Comparison of ENCODE assay signal across 39 cellular contexts in genomic region chr21:21195417-21195816, GRCh38.
"Had no signal": no experiment of that assay in that cellular context is flagged by ENCODE, and none has a peak within 500 bp of the region (broad histone marks: within the 10 kb centered on the region; RNA-seq: fewer than 3 reads in every experiment).

No MANE protein-coding gene starts in this region.

- H3K4me1 ChIP-seq: body of pancreas, breast epithelium, Peyer's patch had no signal

- H3K27me3 Mint-ChIP-seq: activated B cell treated with CpG ODN at 0.5 μM for 24 hours; activated CD4-positive, alpha-beta memory T cell treated with anti-CD3 and anti-CD28 coated beads for 36 hours; activated naive CD4-positive, alpha-beta T cell treated with anti-CD3 and anti-CD28 coated beads, Interleukin-2, amount 50 U/mL, for 24 hours; activated naive CD8-positive, alpha-beta T cell treated with anti-CD3 and anti-CD28 coated beads, Interleukin-2, amount 10 ng/mL, durations not matched to agents 7 days and 5 days had no signal

- H3K27ac Mint-ChIP-seq: activated B cell treated with CpG ODN at 0.5 μM for 24 hours; activated CD4-positive, alpha-beta memory T cell treated with anti-CD3 and anti-CD28 coated beads for 36 hours; activated naive CD4-positive, alpha-beta T cell treated with anti-CD3 and anti-CD28 coated beads, Interleukin-2, amount 50 U/mL, for 24 hours; activated naive CD8-positive, alpha-beta T cell treated with anti-CD3 and anti-CD28 coated beads, Interleukin-2, amount 10 ng/mL, durations not matched to agents 7 days and 5 days had no signal

- ATAC-seq: body of pancreas, PC-3 had no signal

- H3K36me3 ChIP-seq: ascending aorta, breast epithelium, Peyer's patch, SJSA1 had no signal

- H3K9me3 ChIP-seq: ascending aorta, body of pancreas, breast epithelium, MG63, Peyer's patch, SJSA1 had no signal

- H3K4me3 Mint-ChIP-seq: activated B cell treated with CpG ODN at 0.5 μM for 24 hours; activated CD4-positive, alpha-beta memory T cell treated with anti-CD3 and anti-CD28 coated beads for 36 hours; activated naive CD4-positive, alpha-beta T cell treated with anti-CD3 and anti-CD28 coated beads, Interleukin-2, amount 50 U/mL, for 24 hours; activated naive CD8-positive, alpha-beta T cell treated with anti-CD3 and anti-CD28 coated beads, Interleukin-2, amount 10 ng/mL, durations not matched to agents 7 days and 5 days had no signal

- H3K4me3 ChIP-seq: ascending aorta, body of pancreas, breast epithelium, MG63, Peyer's patch, SJSA1 had no signal

- H3K27ac ChIP-seq: ascending aorta, body of pancreas, breast epithelium, Peyer's patch, SJSA1, VCaP had no signal

- H3K36me3 Mint-ChIP-seq: activated CD4-positive, alpha-beta memory T cell treated with anti-CD3 and anti-CD28 coated beads for 36 hours; activated naive CD4-positive, alpha-beta T cell treated with anti-CD3 and anti-CD28 coated beads, Interleukin-2, amount 50 U/mL, for 24 hours had no signal

- DNase-seq: activated B cell treated with CpG ODN at 0.5 μM for 24 hours; activated CD4-positive, alpha-beta memory T cell treated with anti-CD3 and anti-CD28 coated beads for 36 hours; activated CD4-positive, alpha-beta T cell treated with anti-CD3 and anti-CD28 coated beads for 4 hours; activated CD4-positive, alpha-beta T cell treated with anti-CD3 and anti-CD28 coated beads, Interleukin-2, amount 50 U/mL, for 1 hour; activated CD4-positive, CD25-positive, alpha-beta regulatory T cell treated with anti-CD3 and anti-CD28 coated beads, Interleukin-2, amount 50 U/mL, for 72 hours; activated CD8-positive, alpha-beta memory T cell treated with anti-CD3 and anti-CD28 coated beads, Interleukin-2, amount 50 U/mL, for 4 hours; activated gamma-delta T cell; activated naive CD4-positive, alpha-beta T cell treated with Interleukin-2 at 50 U/mL for 16 hours; activated naive CD8-positive, alpha-beta T cell treated with anti-CD3 and anti-CD28 coated beads, Interleukin-2, amount 10 ng/mL, durations not matched to agents 7 days and 5 days; activated T-cell treated with anti-CD3 and anti-CD28 coated beads for 4 hours; activated T-cell treated with anti-CD3 and anti-CD28 coated beads, Interleukin-2, amount 50 U/mL, for 48 hours; amygdala; body of pancreas; Karpas-422; KBM-7; NCI-H1048; NCI-H1436 treated with DMSO at 0.1 percent for 48 hours; NCI-H1694 treated with DMSO at 0.1 percent for 48 hours; NCI-H2029 treated with DMSO at 0.1 percent for 48 hours; NCI-H2107; NCI-H2171; NCI-H510A; NCI-H526; NCI-H748 treated with DMSO at 0.1 percent for 48 hours; NK-92 treated with Interleukin-12 subunit alpha and Interleukin-12 subunit beta, amount 100 ng/mL, for 24 hours; PC-3; Peyer's patch; RPMI8226; SHP77 treated with DMSO at 0.1 percent for 48 hours; SW 1271; T-helper 1 cell; T-helper 2 cell; T-helper 9 cell had no signal

- H3K4me1 Mint-ChIP-seq: activated B cell treated with CpG ODN at 0.5 μM for 24 hours; activated naive CD4-positive, alpha-beta T cell treated with anti-CD3 and anti-CD28 coated beads, Interleukin-2, amount 50 U/mL, for 24 hours had no signal

- H3K27me3 ChIP-seq: ascending aorta, body of pancreas, breast epithelium, MG63, Peyer's patch, SJSA1 had no signal

- H3K9me3 Mint-ChIP-seq: activated B cell treated with CpG ODN at 0.5 μM for 24 hours; activated naive CD4-positive, alpha-beta T cell treated with anti-CD3 and anti-CD28 coated beads, Interleukin-2, amount 50 U/mL, for 24 hours had no signal
